In genomic region chr19:10270616-10271394, GRCh38 we compare ENCODE assay signal across 8 cellular contexts. TPM values are rescaled to one million over a fixed set of nuclear protein-coding genes. Genes with fewer than 3 reads are reported as not detected.
DNase-seq lines count a peak whose midpoint lies in the region; ATAC-seq and TF ChIP-seq lines count a peak whose summit lies in the region.

A gene with protein sequence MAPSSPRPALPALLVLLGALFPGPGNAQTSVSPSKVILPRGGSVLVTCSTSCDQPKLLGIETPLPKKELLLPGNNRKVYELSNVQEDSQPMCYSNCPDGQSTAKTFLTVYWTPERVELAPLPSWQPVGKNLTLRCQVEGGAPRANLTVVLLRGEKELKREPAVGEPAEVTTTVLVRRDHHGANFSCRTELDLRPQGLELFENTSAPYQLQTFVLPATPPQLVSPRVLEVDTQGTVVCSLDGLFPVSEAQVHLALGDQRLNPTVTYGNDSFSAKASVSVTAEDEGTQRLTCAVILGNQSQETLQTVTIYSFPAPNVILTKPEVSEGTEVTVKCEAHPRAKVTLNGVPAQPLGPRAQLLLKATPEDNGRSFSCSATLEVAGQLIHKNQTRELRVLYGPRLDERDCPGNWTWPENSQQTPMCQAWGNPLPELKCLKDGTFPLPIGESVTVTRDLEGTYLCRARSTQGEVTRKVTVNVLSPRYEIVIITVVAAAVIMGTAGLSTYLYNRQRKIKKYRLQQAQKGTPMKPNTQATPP (plus strand): TSS chr19:10271120. CDS start chr19:10271160, 40 bp downstream.

- no peak within 1 kb of the TSS for H4K8ac ChIP-seq in neuronal stem cell (ENCODE audit: low read depth, low read length)

- H3K23ac ChIP-seq in neuronal stem cell (ENCODE audit: low read depth, low read length, poor library complexity), result peak within 1 kb of the TSS; percentile 93

- no peak within 1 kb of the TSS for H3K27ac Mint-ChIP-seq in type B pancreatic cell

- peaks cover 56% of the 10 kb centered on the region for H3K27me3 Mint-ChIP-seq in type B pancreatic cell

- peak; percentile 87 for DNase-seq in RKO (ENCODE audit: low spot score)
- peak; percentile 57 for DNase-seq in activated T-helper 1 cell treated with Interleukin-2 at 50 U/mL for 16 hours (ENCODE audit: low read depth)
- peak; percentile 79 for DNase-seq in fibroblast of the aortic adventitia (ENCODE audit: low read depth)
- no peak for DNase-seq in neuronal stem cell (ENCODE audit: low spot score)
- DNase-seq in type B pancreatic cell (ENCODE audit: extremely low spot score, unreplicated experiment), result no peak
- DNase-seq in AG08395 (ENCODE audit: low spot score), result no peak

- peak within 1 kb of the TSS; percentile 99 for H2BK15ac ChIP-seq in neuronal stem cell (ENCODE audit: low read length)

- peaks cover 0 to 31% (median 20%) of the 10 kb centered on the region in 3 experiments for H3K27me3 ChIP-seq in neuronal stem cell (ENCODE audit: control insufficient read depth in 3 of 3, insufficient read depth in 3 of 3, low read depth in 1 of 3, low read length in 3 of 3)

- H2BK12ac ChIP-seq in neuronal stem cell (ENCODE audit: low read length), result peak within 1 kb of the TSS; percentile 86

- WGBS in neuronal stem cell (ENCODE audit: extremely low coverage in 2 of 2, insufficient read length in 2 of 2, insufficient replicate concordance in 1 of 2), 2 donors, result no CpG with 5 or more reads among the region's 51 CpGs

- H4K91ac ChIP-seq in neuronal stem cell (ENCODE audit: low read depth, low read length, poor library complexity), result peak within 1 kb of the TSS; percentile 72

- peak within 1 kb of the TSS; percentile 44 for H2BK5ac ChIP-seq in neuronal stem cell (ENCODE audit: low read length)

- H3K4me2 ChIP-seq in neuronal stem cell (ENCODE audit: insufficient read depth, low read length, poor library complexity, severe bottlenecking), result peak within 1 kb of the TSS; percentile 69

- peak within 1 kb of the TSS; percentile 91 for H2AK5ac ChIP-seq in neuronal stem cell (ENCODE audit: low read depth, low read length)

- H2BK120ac ChIP-seq in neuronal stem cell (ENCODE audit: low read depth, low read length), result no peak within 1 kb of the TSS

- peak within 1 kb of the TSS; percentile 82 for H3K14ac ChIP-seq in neuronal stem cell (ENCODE audit: low read length)

- peak within 1 kb of the TSS; percentile 54 for H3K4me3 Mint-ChIP-seq in type B pancreatic cell

- no peaks in the 10 kb centered on the region for H3K79me1 ChIP-seq in neuronal stem cell (ENCODE audit: low read depth, low read length)

- H3K4me3 ChIP-seq in fibroblast of the aortic adventitia (ENCODE audit: low read depth, low read length) (peak within 1 kb of the TSS; percentile 69), neuronal stem cell (ENCODE audit: low read length in 2 of 2) (peak within 1 kb of the TSS; percentile 37 to 50)

- H2AFZ ChIP-seq in neuronal stem cell (ENCODE audit: low read length), result peak within 1 kb of the TSS; percentile 93

- no peaks in the 10 kb centered on the region for H3K36me3 Mint-ChIP-seq in type B pancreatic cell

- peak within 1 kb of the TSS; percentile 94 for H3K18ac ChIP-seq in neuronal stem cell (ENCODE audit: low read length)

- H3K4ac ChIP-seq in neuronal stem cell (ENCODE audit: low read length), result no peak within 1 kb of the TSS

- H3K4me1 ChIP-seq in neuronal stem cell (ENCODE audit: control insufficient read depth in 2 of 2, insufficient read depth in 1 of 2, low read depth in 1 of 2, low read length in 2 of 2), result peaks cover 8 to 18% of the 10 kb centered on the region in 2 donors

- TF ChIP-seq CTCF in fibroblast of the aortic adventitia (IDR thresholded peaks at IDR 0.05; ENCODE audit: insufficient read depth, low read length) (peak; percentile 4), type B pancreatic cell (conservative IDR thresholded peaks at IDR 0.05) (peak; percentile 28)

- H3K9me3 ChIP-seq in neuronal stem cell (replicated peaks in 1 of 2; ENCODE audit: control insufficient read depth in 2 of 2, insufficient read depth in 1 of 2, low read depth in 1 of 2, low read length in 2 of 2), result no peaks in the 10 kb centered on the region

- ATAC-seq in GM18519 (IDR thresholded peaks at IDR 0.05; ENCODE audit: low FRiP score, unreplicated experiment) (peak; percentile 42), HG02973 (IDR thresholded peaks at IDR 0.05; ENCODE audit: unreplicated experiment) (peak; percentile 32)

- H3K27ac ChIP-seq in neuronal stem cell (replicated peaks; ENCODE audit: low read length), result no peak within 1 kb of the TSS

- peaks cover 0 to 10% of the 10 kb centered on the region in 2 donors for H3K36me3 ChIP-seq in neuronal stem cell (replicated peaks in 1 of 2; ENCODE audit: control insufficient read depth in 2 of 2, insufficient read depth in 2 of 2, low read length in 2 of 2)

- H3K4me1 Mint-ChIP-seq in type B pancreatic cell (ENCODE audit: unreplicated experiment), result no peaks in the 10 kb centered on the region

- H3K9me3 Mint-ChIP-seq in type B pancreatic cell, result no peaks in the 10 kb centered on the region

- peak within 1 kb of the TSS; percentile 70 for H3K9ac ChIP-seq in neuronal stem cell (ENCODE audit: low read depth, low read length, poor library complexity)

RNA-seq across cellular contexts. Expression of the gene that starts here (rescaled TPM):
- total RNA-seq in fibroblast of the aortic adventitia (ENCODE audit: low replicate concordance) (6.5 and 45.7 TPM in 2 replicates), type B pancreatic cell (ENCODE audit: low replicate concordance) (3.3 and 3.6 TPM in 2 replicates)
- polyA plus RNA-seq in neuronal stem cell (2013, experiment 1 of 2), result 0.53 TPM
- polyA plus RNA-seq in neuronal stem cell (2013, experiment 2 of 2), result 0.43 TPM

Comparison
In these comparisons a context has a peak if more than half of its experiments do, and no peak if none do; other contexts are left out.
1. DNase-seq: peak in RKO (single experiment), activated T-helper 1 cell treated with Interleukin-2 at 50 U/mL for 16 hours (single experiment) and fibroblast of the aortic adventitia (single experiment); none in neuronal stem cell (single experiment), type B pancreatic cell (single experiment) and AG08395 (single experiment).